Comparison of ENCODE assay signal across 1 cellular context in the genomic region with DNA sequence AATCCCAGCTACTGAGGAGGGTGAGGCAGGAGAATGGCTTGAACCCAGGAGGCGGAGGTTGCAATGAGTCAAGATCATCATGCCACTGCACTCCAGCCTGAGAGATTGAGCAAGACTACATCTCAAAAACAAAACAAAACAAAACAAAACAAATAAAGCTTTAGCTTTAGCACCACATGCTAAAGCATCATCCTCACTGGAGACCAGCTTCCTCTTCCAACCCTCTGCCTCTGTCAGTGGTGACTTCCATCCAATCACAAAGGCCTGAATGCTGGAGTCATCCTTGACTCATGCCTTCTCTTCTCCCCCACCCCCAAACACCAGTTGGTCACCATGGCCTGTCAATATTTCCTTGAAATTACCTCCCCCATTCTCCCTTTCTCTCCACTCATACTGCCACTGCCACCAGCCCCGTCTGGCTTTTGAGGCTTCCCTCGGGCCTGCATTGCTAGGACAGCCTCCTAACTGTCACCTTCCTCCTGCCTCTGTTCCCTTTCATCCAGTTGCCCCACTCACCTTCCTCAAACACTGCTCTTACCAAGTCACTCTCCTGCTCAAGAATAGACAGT.
TF ChIP-seq lines count a peak whose summit lies in the region.

No MANE protein-coding gene starts in this region.

TF ChIP-seq in IMR-90, 13 proteins besides CTCF, POLR2A, EP300 and RAD21 (continued from another document):
- no peak for TF ChIP-seq MAFK (IDR thresholded peaks at IDR 0.05; ENCODE audit: low read depth, low read length)
- TF ChIP-seq, protein P1, sequence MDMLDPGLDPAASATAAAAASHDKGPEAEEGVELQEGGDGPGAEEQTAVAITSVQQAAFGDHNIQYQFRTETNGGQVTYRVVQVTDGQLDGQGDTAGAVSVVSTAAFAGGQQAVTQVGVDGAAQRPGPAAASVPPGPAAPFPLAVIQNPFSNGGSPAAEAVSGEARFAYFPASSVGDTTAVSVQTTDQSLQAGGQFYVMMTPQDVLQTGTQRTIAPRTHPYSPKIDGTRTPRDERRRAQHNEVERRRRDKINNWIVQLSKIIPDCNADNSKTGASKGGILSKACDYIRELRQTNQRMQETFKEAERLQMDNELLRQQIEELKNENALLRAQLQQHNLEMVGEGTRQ (IDR thresholded peaks at IDR 0.05; ENCODE audit: low read depth, low read length): peak; percentile 36; the same call in 1 of the 2 replicates
- TF ChIP-seq CEBPB (IDR thresholded peaks at IDR 0.05; ENCODE audit: low read depth, low read length): peak; percentile 96
- peak; percentile 34; the same call in 1 of the 2 replicates for TF ChIP-seq RFX5 (IDR thresholded peaks at IDR 0.05; ENCODE audit: low read depth, low read length)
- TF ChIP-seq, protein P2, sequence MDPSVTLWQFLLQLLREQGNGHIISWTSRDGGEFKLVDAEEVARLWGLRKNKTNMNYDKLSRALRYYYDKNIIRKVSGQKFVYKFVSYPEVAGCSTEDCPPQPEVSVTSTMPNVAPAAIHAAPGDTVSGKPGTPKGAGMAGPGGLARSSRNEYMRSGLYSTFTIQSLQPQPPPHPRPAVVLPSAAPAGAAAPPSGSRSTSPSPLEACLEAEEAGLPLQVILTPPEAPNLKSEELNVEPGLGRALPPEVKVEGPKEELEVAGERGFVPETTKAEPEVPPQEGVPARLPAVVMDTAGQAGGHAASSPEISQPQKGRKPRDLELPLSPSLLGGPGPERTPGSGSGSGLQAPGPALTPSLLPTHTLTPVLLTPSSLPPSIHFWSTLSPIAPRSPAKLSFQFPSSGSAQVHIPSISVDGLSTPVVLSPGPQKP (IDR thresholded peaks at IDR 0.05; ENCODE audit: borderline replicate concordance, low read depth, low read length): no peak
- TF ChIP-seq MXI1 (IDR thresholded peaks at IDR 0.05; ENCODE audit: borderline replicate concordance, low read depth, low read length): peak; percentile 29; the same call in 1 of the 2 replicates
